ENCODE assay signal across 12 cellular contexts in genomic region chr20:14885661-14886060, GRCh38.
DNase-seq lines count a peak whose midpoint lies in the region; ATAC-seq and TF ChIP-seq lines count a peak whose summit lies in the region.
"Had no signal": no experiment of that assay in that cellular context is flagged by ENCODE, and none has a peak within 500 bp of the region (broad histone marks: within the 10 kb centered on the region; RNA-seq: fewer than 3 reads in every experiment).

No MANE protein-coding gene starts in this region.

- H3K9me2 ChIP-seq in PC-3 (replicated peaks; ENCODE audit: low read length): no peaks in the 10 kb centered on the region

- H2AFZ ChIP-seq in PC-3 (ENCODE audit: low read length): no peak overlapping the region

- no peaks in the 10 kb centered on the region for H3K9me3 ChIP-seq in PC-3 (ENCODE audit: low read length)
- H3K9me3 ChIP-seq: BLaER1, HAP-1 had no signal

- H3K4me3 ChIP-seq in PC-3 (ENCODE audit: low read length) (no peak overlapping the region), foreskin fibroblast (ENCODE audit: low read depth in 1 of 2, low read length in 2 of 2) (no peak overlapping the region)
- H3K4me3 ChIP-seq: BLaER1, HAP-1, K562 had no signal

- peak; percentile 58 for ATAC-seq in PC-3
- ATAC-seq in GM19035 (IDR thresholded peaks at IDR 0.05; ENCODE audit: unreplicated experiment): no peak
- ATAC-seq: K562 had no signal

- H3K79me2 ChIP-seq in PC-3 (ENCODE audit: low read length): no peaks in the 10 kb centered on the region

- TF ChIP-seq CTCF in PC-3 (conservative IDR thresholded peaks at IDR 0.05; ENCODE audit: low read depth, low read length) (no peak), foreskin fibroblast (IDR thresholded peaks at IDR 0.05; ENCODE audit: low read depth, low read length) (no peak)

- no peaks in the 10 kb centered on the region for H3K27me3 ChIP-seq in PC-3 (ENCODE audit: low read length)
- H3K27me3 ChIP-seq: BLaER1 had no signal

- no peaks in the 10 kb centered on the region for H3F3A ChIP-seq in PC-3 (ENCODE audit: low read length, unreplicated experiment)

- BruUV-seq in PC-3 (replicated peaks; lab: Mats Ljungman, UMichigan): no TSS peak

- peaks cover 35% of the 10 kb centered on the region for H3K4me1 ChIP-seq in PC-3 (ENCODE audit: insufficient read depth, low read length)
- H3K4me1 ChIP-seq: BLaER1, HAP-1 had no signal

- H3K9ac ChIP-seq in PC-3 (ENCODE audit: low read length): no peak overlapping the region
- H3K9ac ChIP-seq: BLaER1 had no signal

- POLR2A ChIA-PET in PC-3 (lab: Charles Lee; ENCODE audit: unreplicated experiment): no interaction called here

- intact Hi-C loops in PC-3 (cut with micrococcal nuclease): no loop called here

- peaks cover under 1% of the 10 kb centered on the region; the same call in 1 of the 2 replicates for H3K36me3 ChIP-seq in PC-3 (ENCODE audit: low read depth, low read length)
- H3K36me3 ChIP-seq: BLaER1, HAP-1 had no signal

- peak overlapping the region; percentile 62 for H3K27ac ChIP-seq in PC-3 (ENCODE audit: low read length)
- H3K27ac ChIP-seq: BLaER1 had no signal

- CTCF ChIA-PET in PC-3 (lab: Charles Lee): no interaction called here

- peak; percentile 39 for DNase-seq in COLO829 (ENCODE audit: low spot score)
- peak; percentile 82 for DNase-seq in PC-3
- peak; percentile 27 to 59 for DNase-seq in foreskin fibroblast
- DNase-seq in renal cortical epithelial cell (ENCODE audit: low read depth): peak; percentile 49
- DNase-seq in amniotic stem cell (lab: John Stamatoyannopoulos, UW): no peak
- DNase-seq in activated CD4-positive, alpha-beta T cell treated with anti-CD3 and anti-CD28 coated beads, Interleukin-2, amount 50 U/mL, for 1 hour: no peak
- DNase-seq: CD8-positive, alpha-beta memory T cell; Karpas-422 had no signal

- 0 out of 2 replicates have a peak overlapping the region, but pooled peaks have one; percentile 1 for H3K4me2 ChIP-seq in PC-3 (ENCODE audit: low read length)
- H3K4me2 ChIP-seq: BLaER1 had no signal

- no peaks in the 10 kb centered on the region for H4K20me1 ChIP-seq in PC-3 (ENCODE audit: low read length)
- H4K20me1 ChIP-seq: BLaER1 had no signal

Comparison
In these comparisons a context has a peak if more than half of its experiments do, and no peak if none do; other contexts are left out.
1. DNase-seq: peak in COLO829 (single experiment), PC-3 (single experiment), foreskin fibroblast (2 of 2) and renal cortical epithelial cell (single experiment); none in amniotic stem cell (single experiment) and activated CD4-positive, alpha-beta T cell treated with anti-CD3 and anti-CD28 coated beads, Interleukin-2, amount 50 U/mL, for 1 hour (single experiment).